8 cellular contexts compared by ENCODE assay signal in genomic region chr4:39044364-39044946, GRCh38. TPM values are rescaled to one million over a fixed set of nuclear protein-coding genes. Genes with fewer than 3 reads are reported as not detected.
A peak's percentile ranks its signal among the peaks of the same experiment; 100 is the strongest.
DNase-seq lines count a peak whose midpoint lies in the region; ATAC-seq and TF ChIP-seq lines count a peak whose summit lies in the region.

No MANE protein-coding gene starts in this region.

- H3K27me3 ChIP-seq in endodermal cell (ENCODE audit: control insufficient read depth, insufficient read depth, low read length, poor library complexity, severe bottlenecking): no peaks in the 10 kb centered on the region

- H3K9ac ChIP-seq in endodermal cell (ENCODE audit: extremely low read depth, low read length, poor library complexity, severe bottlenecking): peak overlapping the region; percentile 54

- H3K9me3 ChIP-seq in endodermal cell (ENCODE audit: control insufficient read depth, low read length): no peaks in the 10 kb centered on the region

- H3K27me3 Mint-ChIP-seq in CD14-positive monocyte (ENCODE audit: low read depth in 3 of 3) (no peaks in the 10 kb centered on the region), endodermal cell (ENCODE audit: insufficient read depth) (no peaks in the 10 kb centered on the region)

- no peaks in the 10 kb centered on the region for H3K9me3 Mint-ChIP-seq in CD14-positive monocyte
- no peaks in the 10 kb centered on the region for H3K9me3 Mint-ChIP-seq in endodermal cell

- no peaks in the 10 kb centered on the region for H3K4me1 ChIP-seq in endodermal cell (ENCODE audit: control insufficient read depth, insufficient read depth, low read length)

- TF ChIP-seq CTCF in CD14-positive monocyte (IDR thresholded peaks at IDR 0.05): no peak
- peak; percentile 29 for TF ChIP-seq CTCF in endodermal cell (conservative IDR thresholded peaks at IDR 0.05)

- peak; percentile 99 for DNase-seq in CD14-positive monocyte (ENCODE audit: low spot score)
- peak; percentile 68 for DNase-seq in NOMO-1 treated with dmso at 0.1 percent for 144 hours (lab: John Stamatoyannopoulos, UW; ENCODE audit: unreplicated experiment)
- peak; percentile 88 for DNase-seq in activated CD8-positive, alpha-beta memory T cell treated with anti-CD3 and anti-CD28 coated beads, Interleukin-2, amount 50 U/mL, for 1 hour (ENCODE audit: extremely low read depth)
- DNase-seq in endodermal cell: peak; percentile 97
- DNase-seq in mesenteric fat pad (ENCODE audit: low spot score): peak; percentile 96
- peak; percentile 91 for DNase-seq in stimulated activated CD8-positive, alpha-beta memory T cell treated with anti-CD3 and anti-CD28 coated beads, Interleukin-15, amount 100 ng/mL, for 1 hour (ENCODE audit: low read depth)

- H3K27ac ChIP-seq in endodermal cell (ENCODE audit: low read depth, low read length): peak overlapping the region; percentile 50

- H3K4me1 Mint-ChIP-seq in CD14-positive monocyte (peaks cover 48% of the 10 kb centered on the region), endodermal cell (peaks cover 22% of the 10 kb centered on the region)

- no peaks in the 10 kb centered on the region for H3K36me3 Mint-ChIP-seq in CD14-positive monocyte
- no peaks in the 10 kb centered on the region for H3K36me3 Mint-ChIP-seq in endodermal cell (ENCODE audit: low read depth)

- H3K36me3 ChIP-seq in endodermal cell (ENCODE audit: control insufficient read depth, insufficient read depth, low read length): no peaks in the 10 kb centered on the region

- peak; percentile 69 for ATAC-seq in GM19395 (IDR thresholded peaks at IDR 0.05; ENCODE audit: unreplicated experiment)
- peak; percentile 64 for ATAC-seq in HG03521 (IDR thresholded peaks at IDR 0.05; ENCODE audit: unreplicated experiment)

- 0% methylated on average over 3 to 53 of the region's 53 CpGs for WGBS in endodermal cell (ENCODE audit: insufficient coverage in 1 of 2, insufficient read length in 1 of 2), 2 experiments

- H3K4me3 ChIP-seq in endodermal cell (ENCODE audit: low read length): peak overlapping the region; percentile 93

- H3K27ac Mint-ChIP-seq in CD14-positive monocyte (peak overlapping the region; percentile 87 to 95 (median 90)), endodermal cell (peak overlapping the region; percentile 95)

- H3K4me3 Mint-ChIP-seq in CD14-positive monocyte: peak overlapping the region; percentile 79 to 84
- H3K4me3 Mint-ChIP-seq in endodermal cell: peak overlapping the region; percentile 83

- intact Hi-C loops in CD14-positive monocyte (cut with micrococcal nuclease): loop anchor here in 1 of 2 donors (10.0 kb wide), 1 partner anchor 60 kb away; no protein-coding TSS in a partner anchor

RNA-seq across cellular contexts. Expression of gene TMEM156, which starts 12.2 kb away (rescaled TPM):
- 1 to 10 TPM in 1 of 2 donors, under 1 TPM in 1; 0.31 to 1.1 TPM for polyA plus RNA-seq in CD14-positive monocyte
- total RNA-seq in endodermal cell: not detected
- polyA plus RNA-seq in endodermal cell (2013, experiment 1 of 2): not detected
- not detected for polyA plus RNA-seq in endodermal cell (2013, experiment 2 of 2)
- 0.96 TPM for total RNA-seq in mesenteric fat pad

RNA-seq across cellular contexts. Expression of gene KLHL5, which starts 17.6 kb away (rescaled TPM):
- 10 to 100 TPM; 16.7 to 32.2 TPM for polyA plus RNA-seq in CD14-positive monocyte
- total RNA-seq in endodermal cell (10 to 100 TPM; 25.1 to 41.1 TPM), mesenteric fat pad (45.4 TPM)
- 29.5 TPM for polyA plus RNA-seq in endodermal cell (2013, experiment 1 of 2)
- polyA plus RNA-seq in endodermal cell (2013, experiment 2 of 2): 28.6 TPM

Comparison
In these comparisons a context has a peak if more than half of its experiments do, and no peak if none do; other contexts are left out.
1. Peak in every context shown above with its lines: DNase-seq, ATAC-seq, H3K4me3 ChIP-seq and H3K27ac ChIP-seq.